In genomic region chr17:61201211-61201610, GRCh38 we compare ENCODE assay signal across 9 cellular contexts.
DNase-seq lines count a peak whose midpoint lies in the region; TF ChIP-seq lines count a peak whose summit lies in the region.
"Had no signal": no experiment of that assay in that cellular context is flagged by ENCODE, and none has a peak within 500 bp of the region (broad histone marks: within the 10 kb centered on the region; RNA-seq: fewer than 3 reads in every experiment).

No MANE protein-coding gene starts in this region.

- no peak overlapping the region for H3T11ph ChIP-seq in H9 (ENCODE audit: low read length)

- H2BK15ac ChIP-seq in H9 (ENCODE audit: low read depth, low read length), result no peak overlapping the region

- no peak overlapping the region; a peak in 1 of 7 replicates for H3K27ac Mint-ChIP-seq in H9

- H3K79me1 ChIP-seq in H9 (ENCODE audit: insufficient read depth, low read depth, low read length, poor library complexity, severe bottlenecking), result no peaks in the 10 kb centered on the region

- peaks cover 5 to 9% of the 10 kb centered on the region in 2 experiments for H3K4me1 Mint-ChIP-seq in H9

- H4K91ac ChIP-seq in H9 (ENCODE audit: insufficient read length, low read depth, low read length), result no peak overlapping the region

- intact Hi-C loops in head of caudate nucleus (cut with DNase I), result no loop called here

- no peaks in the 10 kb centered on the region for H3K9me3 Mint-ChIP-seq in H9

- H4K20me1 ChIP-seq in fibroblast of lung (ENCODE audit: control insufficient read depth, extremely low read depth, insufficient read depth, low read length) (no peaks in the 10 kb centered on the region), H9 (ENCODE audit: control insufficient read depth, insufficient read depth, insufficient read length) (no peaks in the 10 kb centered on the region)

- H3K9me3 ChIP-seq in fibroblast of lung (ENCODE audit: control insufficient read depth, insufficient read depth, low read depth, low read length), result no peaks in the 10 kb centered on the region
- H3K9me3 ChIP-seq in H9 (ENCODE audit: control insufficient read depth, low read depth, low read length), result no peaks in the 10 kb centered on the region

- in situ Hi-C loops in Caki2 (cut with HindIII; ENCODE audit: low pct_unique_long_range_greater_than_20kb, low sequenced_read_pairs), result no loop called here

- no peaks in the 10 kb centered on the region for H3K36me3 Mint-ChIP-seq in H9 (ENCODE audit: insufficient read depth in 1 of 3, low read depth in 3 of 3)

- H2AFZ ChIP-seq in fibroblast of lung (ENCODE audit: low read length), result no peak overlapping the region
- H2AFZ ChIP-seq in H9 (ENCODE audit: low read length), result no peak overlapping the region

- H2AK5ac ChIP-seq in H9 (ENCODE audit: insufficient read length, low read length), result no peak overlapping the region

- H3K4me3 Mint-ChIP-seq in H9, result no peak overlapping the region

- no peaks in the 10 kb centered on the region for H3K27me3 ChIP-seq in fibroblast of lung (ENCODE audit: control insufficient read depth, insufficient read depth, low read length)
- H3K27me3 ChIP-seq in H9 (ENCODE audit: insufficient read depth, low read length), result no peaks in the 10 kb centered on the region

- H2BK20ac ChIP-seq in H9 (ENCODE audit: low read depth, low read length, poor library complexity, severe bottlenecking), result no peak overlapping the region

- no peak overlapping the region for H3K18ac ChIP-seq in H9 (ENCODE audit: insufficient read length, low read depth, low read length)

- WGBS in H9 (ENCODE audit: extremely low coverage, insufficient read length, low lambda C conversion rate), result no CpG with 5 or more reads among the region's 3 CpGs

- H2BK12ac ChIP-seq in H9 (ENCODE audit: insufficient read length, low read depth, low read length), result no peak overlapping the region

- H3K9ac ChIP-seq in fibroblast of lung (ENCODE audit: insufficient read depth, low read length) (no peak overlapping the region), H9 (ENCODE audit: extremely low read depth, insufficient read length, low read length) (no peak overlapping the region)

- no peaks in the 10 kb centered on the region for H3K23me2 ChIP-seq in H9 (ENCODE audit: insufficient read length, low read depth, low read length, poor library complexity, severe bottlenecking)

- H3K4ac ChIP-seq in H9 (ENCODE audit: low read depth, low read length), result no peak overlapping the region

- H3K27me3 Mint-ChIP-seq in H9 (ENCODE audit: low read depth), result no peaks in the 10 kb centered on the region

- peaks cover 23% of the 10 kb centered on the region for H3K4me1 ChIP-seq in fibroblast of lung (ENCODE audit: control insufficient read depth, extremely low read depth, insufficient read depth, low read length)
- no peaks in the 10 kb centered on the region for H3K4me1 ChIP-seq in H9 (ENCODE audit: insufficient read depth, low read length)

- H2BK120ac ChIP-seq in H9 (ENCODE audit: low read depth, low read length, poor library complexity, severe bottlenecking), result no peak overlapping the region

- peak overlapping the region; percentile 73 for H3K4me2 ChIP-seq in fibroblast of lung (ENCODE audit: extremely low read depth, insufficient read depth, low read length)
- H3K4me2 ChIP-seq in H9 (ENCODE audit: insufficient read depth, insufficient read length, low read length), result no peak overlapping the region

- peak overlapping the region; percentile 87 for H3K27ac ChIP-seq in fibroblast of lung (ENCODE audit: insufficient read depth, low read length)
- no peak overlapping the region for H3K27ac ChIP-seq in H9 (ENCODE audit: insufficient read length, low read depth, low read length)

- H3K14ac ChIP-seq in H9 (ENCODE audit: insufficient read depth, low read length), result no peak overlapping the region

- H4K5ac ChIP-seq in H9 (ENCODE audit: insufficient read length, low read depth, low read length), result no peak overlapping the region

- no peak overlapping the region for H3K23ac ChIP-seq in H9 (ENCODE audit: insufficient read length, low read depth, low read length)

- TF ChIP-seq CTCF in fibroblast of lung (conservative IDR thresholded peaks at IDR 0.05 in 1 of 2, IDR thresholded peaks at IDR 0.05 in 1 of 2; ENCODE audit: low read depth in 1 of 2, low read length in 2 of 2), result no peak
- TF ChIP-seq CTCF in H9 (conservative IDR thresholded peaks at IDR 0.05), result no peak

- H3K4me3 ChIP-seq in fibroblast of lung (replicated peaks in 1 of 4; ENCODE audit: control extremely low read depth in 1 of 4, insufficient read depth in 1 of 4, low read depth in 3 of 4, low read length in 4 of 4), result peak overlapping the region in 3 of 4 experiments; percentile 15 to 42 (median 39)

- no peak overlapping the region for H3K56ac ChIP-seq in H9 (ENCODE audit: insufficient read length, low read depth, low read length)

- no peak overlapping the region for H2BK5ac ChIP-seq in H9 (ENCODE audit: insufficient read length, low read length)

- H3K36me3 ChIP-seq in fibroblast of lung (ENCODE audit: control insufficient read depth, insufficient read depth, low read length), result no peaks in the 10 kb centered on the region

- H3K79me2 ChIP-seq in fibroblast of lung (ENCODE audit: control insufficient read depth, insufficient read depth, low read length) (no peaks in the 10 kb centered on the region), H9 (ENCODE audit: insufficient read depth, low read length) (no peaks in the 10 kb centered on the region)

- H4K8ac ChIP-seq in H9 (replicated peaks; ENCODE audit: insufficient read length, low read depth, low read length), result no peak overlapping the region

- peak; percentile 81 for DNase-seq in Caki2 (ENCODE audit: low read depth)
- DNase-seq in RPMI7951 (ENCODE audit: low read depth), result peak; percentile 96
- peak; percentile 98 to 100 for DNase-seq in fibroblast of lung (ENCODE audit: low read depth in 2 of 2)
- peak; percentile 97 for DNase-seq in renal cortical epithelial cell (ENCODE audit: low read depth)
- no peak for DNase-seq in head of caudate nucleus
- no peak for DNase-seq in H9
- DNase-seq in NAMALWA (ENCODE audit: low spot score), result no peak
- DNase-seq in hypothalamus (lab: John Stamatoyannopoulos, UW), result no peak
- DNase-seq: T-helper 2 cell had no signal

Comparison
In these comparisons a context has a peak if more than half of its experiments do, and no peak if none do; other contexts are left out.
1. DNase-seq: peak in Caki2 (single experiment), RPMI7951 (single experiment), fibroblast of lung (2 of 2) and renal cortical epithelial cell (single experiment); none in head of caudate nucleus (0 of 42), H9 (single experiment), NAMALWA (single experiment) and hypothalamus (0 of 51).